ENCODE assay signal across 8 cellular contexts in the genomic region with DNA sequence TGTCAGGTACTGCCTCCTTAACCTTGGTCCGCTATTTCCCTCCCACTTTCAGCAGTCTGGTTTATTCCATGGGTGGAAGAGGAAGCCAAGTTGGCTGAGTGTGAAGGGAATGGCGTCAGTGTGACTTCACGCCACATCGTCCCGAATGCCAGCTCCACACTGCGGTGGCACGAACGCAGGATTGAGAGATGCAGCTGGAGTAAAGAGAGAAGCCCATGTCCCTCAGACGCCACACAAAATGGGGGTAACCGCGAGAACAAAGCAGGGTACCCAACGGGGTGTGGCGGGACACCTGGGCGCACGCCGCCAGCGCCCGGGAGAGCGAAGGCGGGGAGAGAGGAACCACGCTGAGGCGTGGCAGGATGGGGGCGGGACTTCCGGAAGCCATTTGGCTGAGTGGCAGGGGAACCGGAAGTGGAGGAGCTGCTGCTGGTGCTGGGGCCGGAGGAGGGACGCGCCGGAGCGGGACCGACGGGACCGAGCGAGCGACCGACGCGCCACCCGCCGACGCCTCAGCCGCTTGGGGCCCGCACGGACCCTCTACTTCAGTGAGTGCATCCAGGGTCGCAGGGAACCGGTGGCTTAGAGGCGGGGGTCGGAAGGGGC. TPM values are rescaled to one million over a fixed set of nuclear protein-coding genes. Genes with fewer than 3 reads are reported as not detected.
A peak's percentile ranks its signal among the peaks of the same experiment; 100 is the strongest.
DNase-seq lines count a peak whose midpoint lies in the region; ATAC-seq and TF ChIP-seq lines count a peak whose summit lies in the region.

Gene PAFAH1B2, plus strand, starts transcription at position 417 of the 606 bp plus-strand sequence. CDS start 8,161 bp downstream, outside the sequence.

- peak within 1 kb of the TSS; percentile 92 for H3K4me3 ChIP-seq in coronary artery

- ATAC-seq in GM19372 (IDR thresholded peaks at IDR 0.05; ENCODE audit: low read depth, unreplicated experiment) (peak; percentile 94), HG03521 (IDR thresholded peaks at IDR 0.05; ENCODE audit: unreplicated experiment) (peak; percentile 95), left colon (peak; percentile 95)

- H3K27ac Mint-ChIP-seq in activated CD4-positive, alpha-beta T cell treated with anti-CD3 and anti-CD28 coated beads, Interleukin-2, amount 10 ng/mL, durations not matched to agents 7 days and 5 days: peak within 1 kb of the TSS; percentile 94

- POLR2A ChIA-PET in activated CD4-positive, alpha-beta T cell treated with anti-CD3 and anti-CD28 coated beads, Interleukin-2, amount 10 ng/mL, durations not matched to agents 7 days and 5 days (lab: Charles Lee): interaction anchor here (1.0 kb wide), 1 partner anchor 88 kb away, joined by 5 read pairs; the partner anchor contains the start of gene PCSK7

- H3K4me3 Mint-ChIP-seq in activated CD4-positive, alpha-beta T cell treated with anti-CD3 and anti-CD28 coated beads, Interleukin-2, amount 10 ng/mL, durations not matched to agents 7 days and 5 days: peak within 1 kb of the TSS; percentile 98

- CTCF ChIA-PET in activated CD4-positive, alpha-beta T cell treated with anti-CD3 and anti-CD28 coated beads, Interleukin-2, amount 10 ng/mL, durations not matched to agents 7 days and 5 days (lab: Charles Lee): interaction anchor here (0.6 to 2.4 kb wide), 11 partner anchors 10 to 401 kb away, joined by 3 to 13 read pairs (median 3); partner anchors contain the start of genes APOA5 and SIK3

- peaks cover 2% of the 10 kb centered on the region for H3K9me3 Mint-ChIP-seq in activated CD4-positive, alpha-beta T cell treated with anti-CD3 and anti-CD28 coated beads, Interleukin-2, amount 10 ng/mL, durations not matched to agents 7 days and 5 days

- H3K4me1 Mint-ChIP-seq in activated CD4-positive, alpha-beta T cell treated with anti-CD3 and anti-CD28 coated beads, Interleukin-2, amount 10 ng/mL, durations not matched to agents 7 days and 5 days: peaks cover 45% of the 10 kb centered on the region

- intact Hi-C loops in left colon (cut with DNase I, micrococcal nuclease): no loop called here

- peak within 1 kb of the TSS; percentile 92 for H3K27ac ChIP-seq in C4-2B
- peak within 1 kb of the TSS; percentile 93 to 98 for H3K27ac ChIP-seq in coronary artery

- DNase-seq in NCI-H69 (lab: John Stamatoyannopoulos, UW): peak; percentile 98
- peak; percentile 97 for DNase-seq in activated CD4-positive, alpha-beta T cell treated with anti-CD3 and anti-CD28 coated beads, Interleukin-2, amount 10 ng/mL, durations not matched to agents 7 days and 5 days
- DNase-seq in coronary artery (ENCODE audit: low spot score): peak; percentile 96
- DNase-seq in left colon: peak; percentile 98
- DNase-seq in stimulated activated CD4-positive, alpha-beta T cell treated with anti-CD3 and anti-CD28 coated beads, Interleukin-1b, Interleukin-23, amount 100 ng/mL, for 4 hours (ENCODE audit: low read depth in 2 of 2): peak; percentile 92 to 95

- no peak for TF ChIP-seq CTCF in C4-2B (conservative IDR thresholded peaks at IDR 0.05)
- no peak for TF ChIP-seq CTCF in coronary artery (IDR thresholded peaks at IDR 0.05)

- peaks cover 34% of the 10 kb centered on the region for H3K36me3 Mint-ChIP-seq in activated CD4-positive, alpha-beta T cell treated with anti-CD3 and anti-CD28 coated beads, Interleukin-2, amount 10 ng/mL, durations not matched to agents 7 days and 5 days (ENCODE audit: low read depth)

- H3K27me3 Mint-ChIP-seq in activated CD4-positive, alpha-beta T cell treated with anti-CD3 and anti-CD28 coated beads, Interleukin-2, amount 10 ng/mL, durations not matched to agents 7 days and 5 days: peaks cover 23% of the 10 kb centered on the region

RNA-seq across cellular contexts. Expression of gene PAFAH1B2, which starts in this region (rescaled TPM):
- 10 to 100 TPM; 48.4 to 52.1 TPM for total RNA-seq in activated CD4-positive, alpha-beta T cell treated with anti-CD3 and anti-CD28 coated beads, Interleukin-2, amount 10 ng/mL, durations not matched to agents 7 days and 5 days
- total RNA-seq in left colon: 10 to 100 TPM; 74.0 to 75.5 TPM

Comparison
In these comparisons a context has a peak if more than half of its experiments do, and no peak if none do; other contexts are left out.
1. Peak in every context shown above with its lines: DNase-seq, ATAC-seq, H3K4me3 ChIP-seq and H3K27ac ChIP-seq.